In the genomic region with DNA sequence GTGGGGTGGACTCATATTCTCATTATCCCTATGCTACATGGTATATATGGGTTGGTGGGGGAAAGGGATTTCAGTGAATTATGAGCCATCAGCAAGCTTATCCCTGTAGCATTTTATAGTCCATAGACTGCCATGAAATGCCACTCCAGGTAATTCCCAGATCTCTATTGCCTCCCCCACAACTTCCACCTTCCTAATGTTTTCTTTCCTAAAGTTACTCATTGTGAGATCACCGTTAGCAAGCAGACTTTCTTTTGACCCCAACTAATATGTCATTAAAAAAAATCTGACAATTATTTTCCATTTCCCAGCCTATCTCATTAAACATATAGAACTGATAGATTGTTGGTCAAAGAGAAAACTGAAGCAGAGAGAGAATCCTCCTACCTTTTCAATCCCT, we compare ENCODE assay signal across 23 cellular contexts. TPM values are rescaled to one million over a fixed set of nuclear protein-coding genes. Genes with fewer than 3 reads are reported as not detected.
"Had no signal": no experiment of that assay in that cellular context is flagged by ENCODE, and none has a peak within 500 bp of the region (broad histone marks: within the 10 kb centered on the region; RNA-seq: fewer than 3 reads in every experiment).

No MANE protein-coding gene starts in this region.

- H3K4me1 ChIP-seq: adrenal gland, esophagus muscularis mucosa, heart right ventricle, left lung, right lobe of liver, tibial nerve had no signal

- H3K27me3 ChIP-seq: adrenal gland, esophagus muscularis mucosa, heart right ventricle, left lung, right lobe of liver, tibial nerve had no signal

- DNase-seq: activated CD4-positive, alpha-beta T cell treated with anti-CD3 and anti-CD28 coated beads for 36 hours; activated CD4-positive, CD25-positive, alpha-beta regulatory T cell; activated effector memory CD4-positive, alpha-beta T cell treated with anti-CD3 and anti-CD28 coated beads, Interleukin-2, amount 50 U/mL, for 16 hours; activated naive CD4-positive, alpha-beta T cell treated with anti-CD3 and anti-CD28 coated beads for 36 hours; activated naive CD8-positive, alpha-beta T cell treated with anti-CD3 and anti-CD28 coated beads for 36 hours; adrenal gland; aorta; central memory CD4-positive, alpha-beta T cell; foreskin melanocyte; heart right ventricle; left lung; mucosa of descending colon; posterior cingulate gyrus; right lobe of liver; stimulated activated CD4-positive, alpha-beta T cell treated with anti-CD3 and anti-CD28 coated beads, Interleukin-2, amount 100 ng/mL, for 48 hours; stimulated activated naive CD4-positive, alpha-beta T cell treated with Interleukin-2 at 50 U/mL for 16 hours had no signal

- H3K27me3 Mint-ChIP-seq: activated CD4-positive, alpha-beta T cell treated with anti-CD3 and anti-CD28 coated beads for 36 hours; activated naive CD8-positive, alpha-beta T cell treated with anti-CD3 and anti-CD28 coated beads for 36 hours; brain; natural killer cell treated with Interleukin-12 subunit alpha and Interleukin-12 subunit beta and Interleukin-15 and Interleukin-18, amount 100 ng/mL, for 72 hours had no signal

- H3K36me3 Mint-ChIP-seq: activated naive CD8-positive, alpha-beta T cell treated with anti-CD3 and anti-CD28 coated beads for 36 hours; brain; natural killer cell treated with Interleukin-12 subunit alpha and Interleukin-12 subunit beta and Interleukin-15 and Interleukin-18, amount 100 ng/mL, for 72 hours had no signal

- H3K4me1 Mint-ChIP-seq: activated CD4-positive, alpha-beta T cell treated with anti-CD3 and anti-CD28 coated beads for 36 hours; activated naive CD8-positive, alpha-beta T cell treated with anti-CD3 and anti-CD28 coated beads for 36 hours; brain had no signal

- H3K36me3 ChIP-seq: adrenal gland, esophagus muscularis mucosa, heart right ventricle, left lung, right lobe of liver, tibial nerve had no signal

- H3K27ac ChIP-seq: adrenal gland, esophagus muscularis mucosa, heart right ventricle, left lung, right lobe of liver, tibial nerve had no signal

- H3K4me3 Mint-ChIP-seq: activated CD4-positive, alpha-beta T cell treated with anti-CD3 and anti-CD28 coated beads for 36 hours; activated naive CD4-positive, alpha-beta T cell treated with anti-CD3 and anti-CD28 coated beads for 36 hours; activated naive CD8-positive, alpha-beta T cell treated with anti-CD3 and anti-CD28 coated beads for 36 hours; activated T-helper 1 cell treated with anti-CD3 and anti-CD28 coated beads, Interleukin-12 subunit alpha, Interleukin-12 subunit beta, Interleukin-2, Interleukin-4 antibody, amounts not matched to agents 30 ng/mL and 10 ng/mL and 1 ng/mL, durations not matched to agents 14 hours and 24 hours and 36 hours; brain; natural killer cell treated with Interleukin-12 subunit alpha and Interleukin-12 subunit beta and Interleukin-15 and Interleukin-18, amount 100 ng/mL, for 72 hours; T-helper 2 cell treated with Interferon-gamma antibody and Interleukin-4, amounts not matched to agents 5 μg/mL and 100 μg/mL, for 36 hours had no signal

- ATAC-seq: activated CD4-positive, alpha-beta T cell treated with anti-CD3 and anti-CD28 coated beads for 36 hours; heart right ventricle; left lung; mucosa of descending colon; natural killer cell treated with Interleukin-12 subunit alpha and Interleukin-12 subunit beta and Interleukin-15 and Interleukin-18, amount 100 ng/mL, for 72 hours; right lobe of liver had no signal

- H3K4me3 ChIP-seq: adrenal gland, esophagus muscularis mucosa, heart right ventricle, left lung, lung, mucosa of descending colon, right lobe of liver, tibial nerve had no signal

- H3K9me3 Mint-ChIP-seq: activated naive CD4-positive, alpha-beta T cell treated with anti-CD3 and anti-CD28 coated beads for 36 hours; activated naive CD8-positive, alpha-beta T cell treated with anti-CD3 and anti-CD28 coated beads for 36 hours; activated T-helper 1 cell treated with anti-CD3 and anti-CD28 coated beads, Interleukin-12 subunit alpha, Interleukin-12 subunit beta, Interleukin-2, Interleukin-4 antibody, amounts not matched to agents 30 ng/mL and 10 ng/mL and 1 ng/mL, durations not matched to agents 14 hours and 24 hours and 36 hours; natural killer cell treated with Interleukin-12 subunit alpha and Interleukin-12 subunit beta and Interleukin-15 and Interleukin-18, amount 100 ng/mL, for 72 hours; T-helper 2 cell treated with Interferon-gamma antibody and Interleukin-4, amounts not matched to agents 5 μg/mL and 100 μg/mL, for 36 hours had no signal

- H3K27ac Mint-ChIP-seq: activated CD4-positive, alpha-beta T cell treated with anti-CD3 and anti-CD28 coated beads for 36 hours; activated naive CD4-positive, alpha-beta T cell treated with anti-CD3 and anti-CD28 coated beads for 36 hours; activated naive CD8-positive, alpha-beta T cell treated with anti-CD3 and anti-CD28 coated beads for 36 hours; activated T-helper 1 cell treated with anti-CD3 and anti-CD28 coated beads, Interleukin-12 subunit alpha, Interleukin-12 subunit beta, Interleukin-2, Interleukin-4 antibody, amounts not matched to agents 30 ng/mL and 10 ng/mL and 1 ng/mL, durations not matched to agents 14 hours and 24 hours and 36 hours; brain; natural killer cell treated with Interleukin-12 subunit alpha and Interleukin-12 subunit beta and Interleukin-15 and Interleukin-18, amount 100 ng/mL, for 72 hours; T-helper 2 cell treated with Interferon-gamma antibody and Interleukin-4, amounts not matched to agents 5 μg/mL and 100 μg/mL, for 36 hours had no signal

- H3K9me3 ChIP-seq: adrenal gland, esophagus muscularis mucosa, heart right ventricle, left lung, mucosa of descending colon, right lobe of liver, tibial nerve had no signal

RNA-seq across cellular contexts. Expression of a gene that starts 40.7 kb away (rescaled TPM):
- total RNA-seq: activated CD4-positive, alpha-beta T cell treated with anti-CD3 and anti-CD28 coated beads for 36 hours; activated naive CD4-positive, alpha-beta T cell treated with anti-CD3 and anti-CD28 coated beads for 36 hours; activated naive CD8-positive, alpha-beta T cell treated with anti-CD3 and anti-CD28 coated beads for 36 hours; activated T-helper 1 cell treated with anti-CD3 and anti-CD28 coated beads, Interleukin-12 subunit alpha, Interleukin-12 subunit beta, Interleukin-2, Interleukin-4 antibody, amounts not matched to agents 30 ng/mL and 10 ng/mL and 1 ng/mL, durations not matched to agents 14 hours and 24 hours and 36 hours; natural killer cell treated with Interleukin-12 subunit alpha and Interleukin-12 subunit beta and Interleukin-15 and Interleukin-18, amount 100 ng/mL, for 72 hours had no signal
